ENCODE assay signal across 8 cellular contexts in genomic region chr10:79266543-79267312, GRCh38.
DNase-seq lines count a peak whose midpoint lies in the region; ATAC-seq lines count a peak whose summit lies in the region.

No MANE protein-coding gene starts in this region.

- DNase-seq in activated CD4-positive, alpha-beta T cell treated with anti-CD3 and anti-CD28 coated beads, Interleukin-2, amount 10 ng/mL, durations not matched to agents 24 days and 14 days, result no peak
- DNase-seq in activated CD4-positive, alpha-beta T cell treated with anti-CD3 and anti-CD28 coated beads, Interleukin-2, amount 50 U/mL, for 1 hour, result no peak
- DNase-seq in RPMI7951 (ENCODE audit: low read depth) (peak; percentile 94), aorta (peak; percentile 92 to 95), GOT3 (lab: John Stamatoyannopoulos, UW) (no peak)
- DNase-seq in effector memory CD8-positive, alpha-beta T cell, result no peak

- H3K4me3 ChIP-seq in muscle layer of colon (ENCODE audit: low read depth in 1 of 2, low read length in 2 of 2) (no peak overlapping the region), aorta (ENCODE audit: low read length in 2 of 2) (no peak overlapping the region)

- no peak overlapping the region for H3K4me3 Mint-ChIP-seq in activated CD4-positive, alpha-beta T cell treated with anti-CD3 and anti-CD28 coated beads, Interleukin-2, amount 10 ng/mL, durations not matched to agents 24 days and 14 days
- peak overlapping the region; percentile 67 to 72 for H3K4me3 Mint-ChIP-seq in effector memory CD8-positive, alpha-beta T cell

- peaks cover 4% of the 10 kb centered on the region for H3K36me3 Mint-ChIP-seq in activated CD4-positive, alpha-beta T cell treated with anti-CD3 and anti-CD28 coated beads, Interleukin-2, amount 10 ng/mL, durations not matched to agents 24 days and 14 days (ENCODE audit: low read depth)
- peaks cover 10% of the 10 kb centered on the region for H3K36me3 Mint-ChIP-seq in effector memory CD8-positive, alpha-beta T cell (ENCODE audit: insufficient read depth)

- H3K9me3 ChIP-seq in muscle layer of colon (ENCODE audit: low read length) (no peaks in the 10 kb centered on the region), aorta (ENCODE audit: control insufficient read depth, low read length) (no peaks in the 10 kb centered on the region)

- WGBS in aorta, 2 donors, result 3 to 4% methylated on average over 11 of the region's 11 CpGs

- no peaks in the 10 kb centered on the region for H3K9me3 Mint-ChIP-seq in activated CD4-positive, alpha-beta T cell treated with anti-CD3 and anti-CD28 coated beads, Interleukin-2, amount 10 ng/mL, durations not matched to agents 24 days and 14 days
- no peaks in the 10 kb centered on the region for H3K9me3 Mint-ChIP-seq in effector memory CD8-positive, alpha-beta T cell

- peak overlapping the region; percentile 63 for H3K27ac Mint-ChIP-seq in activated CD4-positive, alpha-beta T cell treated with anti-CD3 and anti-CD28 coated beads, Interleukin-2, amount 10 ng/mL, durations not matched to agents 24 days and 14 days
- H3K27ac Mint-ChIP-seq in effector memory CD8-positive, alpha-beta T cell, result peak overlapping the region; percentile 93 to 96

- H3K9ac ChIP-seq in muscle layer of colon (ENCODE audit: low read length), result peak overlapping the region; percentile 42

- H3K4me1 ChIP-seq in muscle layer of colon (ENCODE audit: insufficient read depth, low read length) (peaks cover 97% of the 10 kb centered on the region), aorta (ENCODE audit: control insufficient read depth in 1 of 2, insufficient read depth in 2 of 2, low read length in 2 of 2) (peaks cover 0 to 7% of the 10 kb centered on the region in 2 donors)

- H3K27me3 Mint-ChIP-seq in activated CD4-positive, alpha-beta T cell treated with anti-CD3 and anti-CD28 coated beads, Interleukin-2, amount 10 ng/mL, durations not matched to agents 24 days and 14 days, result no peaks in the 10 kb centered on the region
- no peaks in the 10 kb centered on the region for H3K27me3 Mint-ChIP-seq in effector memory CD8-positive, alpha-beta T cell

- peaks cover 37% of the 10 kb centered on the region for H3K4me1 Mint-ChIP-seq in activated CD4-positive, alpha-beta T cell treated with anti-CD3 and anti-CD28 coated beads, Interleukin-2, amount 10 ng/mL, durations not matched to agents 24 days and 14 days
- H3K4me1 Mint-ChIP-seq in effector memory CD8-positive, alpha-beta T cell (ENCODE audit: low read depth in 2 of 2), result peaks cover 49 to 63% of the 10 kb centered on the region in 2 donors

- intact Hi-C loops in activated CD4-positive, alpha-beta T cell treated with anti-CD3 and anti-CD28 coated beads, Interleukin-2, amount 10 ng/mL, durations not matched to agents 24 days and 14 days (cut with micrococcal nuclease), result loop anchor here (1.0 to 2.0 kb wide), 2 partner anchors 19 to 24 kb away; no protein-coding TSS in a partner anchor
- intact Hi-C loops in aorta (cut with DNase I), result loop anchor here in 1 of 2 donors (1.0 kb wide), 1 partner anchor 20 kb away; no protein-coding TSS in a partner anchor

- ATAC-seq in HG02943 (IDR thresholded peaks at IDR 0.05; ENCODE audit: low read depth, unreplicated experiment) (peak; percentile 76), aorta (ENCODE audit: low FRiP score) (peak; percentile 83)
- peak; percentile 67 for ATAC-seq in effector memory CD8-positive, alpha-beta T cell (replicated peaks)

- peak overlapping the region; percentile 40 for H3K27ac ChIP-seq in muscle layer of colon (ENCODE audit: low read depth, low read length)
- H3K27ac ChIP-seq in aorta (ENCODE audit: low read depth in 1 of 2, low read length in 2 of 2), result peak overlapping the region; percentile 62 to 87

- H3K27me3 ChIP-seq in muscle layer of colon (ENCODE audit: control insufficient read depth in 1 of 2, insufficient read depth in 2 of 2, low read length in 2 of 2), result no peaks in the 10 kb centered on the region
- H3K27me3 ChIP-seq in aorta (ENCODE audit: control insufficient read depth in 1 of 2, insufficient read depth in 2 of 2, low read length in 1 of 2), result no peaks in the 10 kb centered on the region

- H3K36me3 ChIP-seq in muscle layer of colon (ENCODE audit: insufficient read depth, low read length) (peaks cover 6% of the 10 kb centered on the region), aorta (ENCODE audit: control insufficient read depth in 1 of 2, insufficient read depth in 2 of 2, low read length in 1 of 2) (no peaks in the 10 kb centered on the region)

Comparison
In these comparisons a context has a peak if more than half of its experiments do, and no peak if none do; other contexts are left out.
1. DNase-seq: peak in RPMI7951 (single experiment) and aorta (2 of 2); none in activated CD4-positive, alpha-beta T cell treated with anti-CD3 and anti-CD28 coated beads, Interleukin-2, amount 10 ng/mL, durations not matched to agents 24 days and 14 days (single experiment), activated CD4-positive, alpha-beta T cell treated with anti-CD3 and anti-CD28 coated beads, Interleukin-2, amount 50 U/mL, for 1 hour (single experiment), effector memory CD8-positive, alpha-beta T cell (0 of 3) and GOT3 (single experiment).
2. Peak in every context shown above with its lines, with median percentiles within 50 percentile points of each other: ATAC-seq.